In genomic region chr2:239778861-239779591, GRCh38 we compare ENCODE assay signal across 23 cellular contexts.
DNase-seq lines count a peak whose midpoint lies in the region; ATAC-seq and TF ChIP-seq lines count a peak whose summit lies in the region.
"Had no signal": no experiment of that assay in that cellular context is flagged by ENCODE, and none has a peak within 500 bp of the region (broad histone marks: within the 10 kb centered on the region; RNA-seq: fewer than 3 reads in every experiment).

No MANE protein-coding gene starts in this region.

- peak; percentile 16 for DNase-seq in activated naive CD8-positive, alpha-beta T cell treated with anti-CD3 and anti-CD28 coated beads, Interleukin-2, amount 10 ng/mL, durations not matched to agents 7 days and 5 days
- DNase-seq in activated naive CD8-positive, alpha-beta T cell treated with anti-CD3 and anti-CD28 coated beads for 36 hours = no peak
- DNase-seq in SJCRH30 (peak; percentile 41 to 65), neural crest cell (ENCODE audit: low read depth, low spot score) (no peak), upper lobe of left lung (peak; percentile 10 to 48), caudate nucleus (lab: John Stamatoyannopoulos, UW) (no peak)
- DNase-seq: Calu3, GM23248, HFFc6, hippocampal formation, MM.1S, NCI-H1417 treated with DMSO at 0.1 percent for 48 hours, NCI-H2081 treated with DMSO at 0.1 percent for 48 hours, NCI-H446, NCI-H82, psoas muscle, transverse colon had no signal

- H3K9me3 ChIP-seq in SJCRH30 (replicated peaks) (no peaks in the 10 kb centered on the region), upper lobe of left lung (no peaks in the 10 kb centered on the region)
- H3K9me3 ChIP-seq: psoas muscle, transverse colon had no signal

- no peaks in the 10 kb centered on the region for H3K9me3 Mint-ChIP-seq in activated naive CD8-positive, alpha-beta T cell treated with anti-CD3 and anti-CD28 coated beads, Interleukin-2, amount 10 ng/mL, durations not matched to agents 7 days and 5 days
- no peaks in the 10 kb centered on the region for H3K9me3 Mint-ChIP-seq in activated naive CD8-positive, alpha-beta T cell treated with anti-CD3 and anti-CD28 coated beads for 36 hours
- peaks cover 2% of the 10 kb centered on the region for H3K9me3 Mint-ChIP-seq in neural crest cell
- H3K9me3 Mint-ChIP-seq: activated naive CD4-positive, alpha-beta T cell treated with anti-CD3 and anti-CD28 coated beads, Interleukin-2, amount 50 U/mL, for 24 hours; stimulated activated naive CD8-positive, alpha-beta T cell treated with anti-CD3 and anti-CD28 coated beads, Interleukin-15, Interleukin-2, amounts not matched to agents 100 ng/mL and 50 ng/mL, for 24 hours had no signal

- H3K27me3 Mint-ChIP-seq in activated naive CD8-positive, alpha-beta T cell treated with anti-CD3 and anti-CD28 coated beads, Interleukin-2, amount 10 ng/mL, durations not matched to agents 7 days and 5 days = peaks cover 5% of the 10 kb centered on the region
- H3K27me3 Mint-ChIP-seq in activated naive CD8-positive, alpha-beta T cell treated with anti-CD3 and anti-CD28 coated beads for 36 hours = peaks cover 4% of the 10 kb centered on the region
- H3K27me3 Mint-ChIP-seq in neural crest cell (ENCODE audit: low read depth) = peaks cover 4% of the 10 kb centered on the region

- H3K27ac ChIP-seq in SJCRH30 (peak overlapping the region; percentile 57), upper lobe of left lung (no peak overlapping the region), caudate nucleus (ENCODE audit: low read depth, low read length) (no peak overlapping the region)
- H3K27ac ChIP-seq: gastroesophageal sphincter, GM23248, KMS-11, psoas muscle, transverse colon had no signal

- POLR2A ChIA-PET in activated naive CD8-positive, alpha-beta T cell treated with anti-CD3 and anti-CD28 coated beads, Interleukin-2, amount 10 ng/mL, durations not matched to agents 7 days and 5 days (lab: Charles Lee) = no interaction called here

- H3K36me3 Mint-ChIP-seq in activated naive CD8-positive, alpha-beta T cell treated with anti-CD3 and anti-CD28 coated beads, Interleukin-2, amount 10 ng/mL, durations not matched to agents 7 days and 5 days = no peaks in the 10 kb centered on the region
- no peaks in the 10 kb centered on the region for H3K36me3 Mint-ChIP-seq in activated naive CD8-positive, alpha-beta T cell treated with anti-CD3 and anti-CD28 coated beads for 36 hours
- no peaks in the 10 kb centered on the region for H3K36me3 Mint-ChIP-seq in neural crest cell (ENCODE audit: low read depth)
- H3K36me3 Mint-ChIP-seq: activated naive CD4-positive, alpha-beta T cell treated with anti-CD3 and anti-CD28 coated beads, Interleukin-2, amount 50 U/mL, for 24 hours; memory B cell had no signal

- no peaks in the 10 kb centered on the region for H3K4me1 Mint-ChIP-seq in activated naive CD8-positive, alpha-beta T cell treated with anti-CD3 and anti-CD28 coated beads, Interleukin-2, amount 10 ng/mL, durations not matched to agents 7 days and 5 days
- H3K4me1 Mint-ChIP-seq in activated naive CD8-positive, alpha-beta T cell treated with anti-CD3 and anti-CD28 coated beads for 36 hours = no peaks in the 10 kb centered on the region
- peaks cover 14% of the 10 kb centered on the region for H3K4me1 Mint-ChIP-seq in neural crest cell
- H3K4me1 Mint-ChIP-seq: activated naive CD4-positive, alpha-beta T cell treated with anti-CD3 and anti-CD28 coated beads, Interleukin-2, amount 50 U/mL, for 24 hours had no signal

- no peaks in the 10 kb centered on the region; the same call in 1 of the 2 replicates for H3K27me3 ChIP-seq in SJCRH30
- no peaks in the 10 kb centered on the region for H3K27me3 ChIP-seq in upper lobe of left lung

- TF ChIP-seq POLR2A in upper lobe of left lung (IDR thresholded peaks at IDR 0.05) = no peak

- H3K27ac Mint-ChIP-seq in activated naive CD8-positive, alpha-beta T cell treated with anti-CD3 and anti-CD28 coated beads, Interleukin-2, amount 10 ng/mL, durations not matched to agents 7 days and 5 days = no peak overlapping the region
- no peak overlapping the region for H3K27ac Mint-ChIP-seq in activated naive CD8-positive, alpha-beta T cell treated with anti-CD3 and anti-CD28 coated beads for 36 hours
- H3K27ac Mint-ChIP-seq in neural crest cell (ENCODE audit: unreplicated experiment) = peak overlapping the region; percentile 71
- H3K27ac Mint-ChIP-seq: activated naive CD4-positive, alpha-beta T cell treated with anti-CD3 and anti-CD28 coated beads, Interleukin-2, amount 50 U/mL, for 24 hours; HFFc6; memory B cell; stimulated activated naive CD8-positive, alpha-beta T cell treated with anti-CD3 and anti-CD28 coated beads, Interleukin-15, Interleukin-2, amounts not matched to agents 100 ng/mL and 50 ng/mL, for 24 hours had no signal

- peaks cover 15% of the 10 kb centered on the region for H3K4me1 ChIP-seq in SJCRH30
- no peaks in the 10 kb centered on the region for H3K4me1 ChIP-seq in upper lobe of left lung
- H3K4me1 ChIP-seq: gastroesophageal sphincter, psoas muscle, transverse colon had no signal

- ATAC-seq in activated naive CD8-positive, alpha-beta T cell treated with anti-CD3 and anti-CD28 coated beads, Interleukin-2, amount 10 ng/mL, durations not matched to agents 7 days and 5 days (ENCODE audit: low read depth) = no peak
- ATAC-seq in upper lobe of left lung (ENCODE audit: low FRiP score in 2 of 2) (no peak), GM19463 (IDR thresholded peaks at IDR 0.05; ENCODE audit: unreplicated experiment) (no peak)
- ATAC-seq: gastroesophageal sphincter, psoas muscle had no signal

- H3K36me3 ChIP-seq in SJCRH30 = no peaks in the 10 kb centered on the region
- no peaks in the 10 kb centered on the region for H3K36me3 ChIP-seq in upper lobe of left lung
- H3K36me3 ChIP-seq: gastroesophageal sphincter, transverse colon had no signal

- H3K4me3 ChIP-seq in SJCRH30 = no peak overlapping the region
- H3K4me3 ChIP-seq in upper lobe of left lung = no peak overlapping the region
- H3K4me3 ChIP-seq: gastroesophageal sphincter, GM23248, psoas muscle, transverse colon had no signal

- no peak overlapping the region for H3K4me3 Mint-ChIP-seq in activated naive CD8-positive, alpha-beta T cell treated with anti-CD3 and anti-CD28 coated beads, Interleukin-2, amount 10 ng/mL, durations not matched to agents 7 days and 5 days
- no peak overlapping the region for H3K4me3 Mint-ChIP-seq in activated naive CD8-positive, alpha-beta T cell treated with anti-CD3 and anti-CD28 coated beads for 36 hours
- H3K4me3 Mint-ChIP-seq in neural crest cell = no peak overlapping the region
- H3K4me3 Mint-ChIP-seq: activated naive CD4-positive, alpha-beta T cell treated with anti-CD3 and anti-CD28 coated beads, Interleukin-2, amount 50 U/mL, for 24 hours; HFFc6; memory B cell; stimulated activated naive CD8-positive, alpha-beta T cell treated with anti-CD3 and anti-CD28 coated beads, Interleukin-15, Interleukin-2, amounts not matched to agents 100 ng/mL and 50 ng/mL, for 24 hours had no signal

- TF ChIP-seq CTCF in neural crest cell (conservative IDR thresholded peaks at IDR 0.05) = no peak
- no peak for TF ChIP-seq CTCF in upper lobe of left lung (IDR thresholded peaks at IDR 0.05)

- no peak for TF ChIP-seq EP300 in upper lobe of left lung (IDR thresholded peaks at IDR 0.05)

- 88 to 95% methylated on average over 8 to 15 of the region's 15 CpGs for WGBS in upper lobe of left lung, 2 donors

Comparison
In these comparisons a context has a peak if more than half of its experiments do, and no peak if none do; other contexts are left out.
1. DNase-seq: peak in activated naive CD8-positive, alpha-beta T cell treated with anti-CD3 and anti-CD28 coated beads, Interleukin-2, amount 10 ng/mL, durations not matched to agents 7 days and 5 days (single experiment), SJCRH30 (2 of 2) and upper lobe of left lung (2 of 2); none in activated naive CD8-positive, alpha-beta T cell treated with anti-CD3 and anti-CD28 coated beads for 36 hours (single experiment), neural crest cell (single experiment) and caudate nucleus (0 of 61).